1 cellular context compared by ENCODE assay signal in genomic region chr18:23636041-23636399, GRCh38.
A peak's percentile ranks its signal among the peaks of the same experiment; 100 is the strongest.
TF ChIP-seq lines count a peak whose summit lies in the region.

No MANE protein-coding gene starts in this region.

TF ChIP-seq in HepG2, 621 proteins besides CTCF, POLR2A, EP300 and RAD21:
- TF ChIP-seq FOSL2 (CRISPR knock-in tag; IDR thresholded peaks at IDR 0.05) = peak; percentile 59; the same call in 1 of the 2 replicates
- TF ChIP-seq ZNF7 (CRISPR knock-in tag; IDR thresholded peaks at IDR 0.05) = peak; percentile 19; the same call in 1 of the 2 replicates
- TF ChIP-seq RARA (CRISPR knock-in tag; IDR thresholded peaks at IDR 0.05) = peak; percentile 29; the same call in 1 of the 2 replicates
- TF ChIP-seq ARNT (IDR thresholded peaks at IDR 0.05) = no peak
- TF ChIP-seq SOX13 (IDR thresholded peaks at IDR 0.05) = 0 out of 2 replicates have a peak, but pooled peaks have one; percentile 21
- TF ChIP-seq SOX13 (CRISPR knock-in tag; conservative IDR thresholded peaks at IDR 0.05 in 1 of 2, IDR thresholded peaks at IDR 0.05 in 1 of 2) = no peak
- no peak for TF ChIP-seq MXI1 (IDR thresholded peaks at IDR 0.05; ENCODE audit: borderline replicate concordance, low read depth, low read length)
- TF ChIP-seq HNF4G (IDR thresholded peaks at IDR 0.05; ENCODE audit: borderline replicate concordance, low read depth, low read length) = peak; percentile 68; the same call in 1 of the 2 replicates
- no peak for TF ChIP-seq HNF4G (CRISPR knock-in tag; IDR thresholded peaks at IDR 0.05; ENCODE audit: borderline replicate concordance, low read depth)
- TF ChIP-seq RXRB (CRISPR knock-in tag; IDR thresholded peaks at IDR 0.05; ENCODE audit: borderline replicate concordance) = 0 out of 2 replicates have a peak, but pooled peaks have one; percentile 18
- TF ChIP-seq POLR2AphosphoS5 (IDR thresholded peaks at IDR 0.05; ENCODE audit: low read depth, low read length) = no peak
- 0 out of 2 replicates have a peak, but pooled peaks have one; percentile 11 for TF ChIP-seq ZNF770 (CRISPR knock-in tag; IDR thresholded peaks at IDR 0.05)
- TF ChIP-seq CEBPG (CRISPR knock-in tag; IDR thresholded peaks at IDR 0.05) = peak; percentile 92
- TF ChIP-seq HDAC2 (CRISPR knock-in tag; IDR thresholded peaks at IDR 0.05) = peak; percentile 33; the same call in 1 of the 2 replicates
- TF ChIP-seq SMARCC2 (IDR thresholded peaks at IDR 0.05) = no peak
- TF ChIP-seq FOXK1 (CRISPR knock-in tag; IDR thresholded peaks at IDR 0.05; ENCODE audit: borderline replicate concordance, low read depth) = 0 out of 2 replicates have a peak, but pooled peaks have one; percentile 18
- no peak for TF ChIP-seq STAT6 (CRISPR knock-in tag; IDR thresholded peaks at IDR 0.05; ENCODE audit: borderline replicate concordance)
- TF ChIP-seq KDM2A (CRISPR knock-in tag; IDR thresholded peaks at IDR 0.05; ENCODE audit: borderline replicate concordance, low read depth) = no peak
- peak; percentile 31; the same call in 1 of the 2 replicates for TF ChIP-seq SALL1 (CRISPR knock-in tag; IDR thresholded peaks at IDR 0.05)
- peak; percentile 7 for TF ChIP-seq SKI (IDR thresholded peaks at IDR 0.05; ENCODE audit: partially characterized antibody)
- TF ChIP-seq PAXIP1 (CRISPR knock-in tag; conservative IDR thresholded peaks at IDR 0.05) = peak; percentile 51; the same call in 1 of the 2 replicates
- TF ChIP-seq ZZZ3 (CRISPR knock-in tag; IDR thresholded peaks at IDR 0.05; ENCODE audit: borderline replicate concordance) = no peak
- peak; percentile 61; the same call in 1 of the 2 replicates for TF ChIP-seq HMG20A (CRISPR knock-in tag; IDR thresholded peaks at IDR 0.05; ENCODE audit: borderline replicate concordance)
- TF ChIP-seq GATAD2A (CRISPR knock-in tag; IDR thresholded peaks at IDR 0.05) = peak; percentile 72
- TF ChIP-seq ARID5B (CRISPR knock-in tag; IDR thresholded peaks at IDR 0.05) = peak; percentile 67
- no peak for TF ChIP-seq NR2F6 (IDR thresholded peaks at IDR 0.05)
- peak; percentile 37; the same call in 1 of the 2 replicates for TF ChIP-seq NR2F6 (CRISPR knock-in tag; IDR thresholded peaks at IDR 0.05)
- TF ChIP-seq GABPB1 (CRISPR knock-in tag; IDR thresholded peaks at IDR 0.05) = 0 out of 2 replicates have a peak, but pooled peaks have one; percentile 30
- 0 out of 2 replicates have a peak, but pooled peaks have one; percentile 33 for TF ChIP-seq MEIS1 (CRISPR knock-in tag; IDR thresholded peaks at IDR 0.05; ENCODE audit: borderline replicate concordance)
- TF ChIP-seq HNF4A (CRISPR knock-in tag; IDR thresholded peaks at IDR 0.05) = peak; percentile 89
- TF ChIP-seq GTF3A (CRISPR knock-in tag; conservative IDR thresholded peaks at IDR 0.05) = no peak
- TF ChIP-seq RBM39 (IDR thresholded peaks at IDR 0.05; ENCODE audit: low read depth, low read length, poor library complexity, severe bottlenecking) = no peak
- TF ChIP-seq CEBPB (IDR thresholded peaks at IDR 0.05; ENCODE audit: borderline replicate concordance, low read depth, low read length) = peak; percentile 89
